Comparison of ENCODE assay signal across 12 cellular contexts in genomic region chr11:47413908-47414684, GRCh38. TPM values are rescaled to one million over a fixed set of nuclear protein-coding genes. Genes with fewer than 3 reads are reported as not detected.
DNase-seq lines count a peak whose midpoint lies in the region; FAIRE-seq and TF ChIP-seq lines count a peak whose summit lies in the region.
"Had no signal": no experiment of that assay in that cellular context is flagged by ENCODE, and none has a peak within 500 bp of the region (broad histone marks: within the 10 kb centered on the region; RNA-seq: fewer than 3 reads in every experiment).

No MANE protein-coding gene starts in this region.

- H3K27ac ChIP-seq in BLaER1 = peak overlapping the region; percentile 48

- peak overlapping the region; percentile 79 for H3K4me3 Mint-ChIP-seq in endothelial cell (ENCODE audit: unreplicated experiment)

- H3K9me3 Mint-ChIP-seq in endothelial cell (ENCODE audit: unreplicated experiment) = no peaks in the 10 kb centered on the region
- H3K9me3 Mint-ChIP-seq: naive B cell had no signal

- H3K27ac Mint-ChIP-seq in endothelial cell (ENCODE audit: unreplicated experiment) = peak overlapping the region; percentile 61

- no peak for TF ChIP-seq CTCF in endothelial cell (IDR thresholded peaks at IDR 0.05; ENCODE audit: unreplicated experiment)

- H3K36me3 Mint-ChIP-seq in endothelial cell (ENCODE audit: low read depth, unreplicated experiment) = peaks cover 12% of the 10 kb centered on the region
- H3K36me3 Mint-ChIP-seq: naive B cell had no signal

- intact Hi-C loops in posterior vena cava (cut with DNase I) = loop anchor here in 1 of 2 donors (5.0 kb wide), 1 partner anchor 42 kb away; no protein-coding TSS in a partner anchor

- no peaks in the 10 kb centered on the region for H3K27me3 ChIP-seq in BLaER1

- FAIRE-seq in RCC 7860 (lab: Jason Lieb, UNC) = no peak

- H3K4me1 Mint-ChIP-seq in endothelial cell (ENCODE audit: unreplicated experiment) = no peaks in the 10 kb centered on the region

- peak overlapping the region; percentile 41 for H3K9ac ChIP-seq in BLaER1

- H4K20me1 ChIP-seq in BLaER1 = peaks cover 36% of the 10 kb centered on the region

- peak; percentile 33 for DNase-seq in RCC 7860 (ENCODE audit: low spot score)
- DNase-seq in endothelial cell (ENCODE audit: low spot score) = no peak
- DNase-seq in posterior vena cava (ENCODE audit: low spot score) = peak; percentile 86
- DNase-seq in NOMO-1 (lab: John Stamatoyannopoulos, UW; ENCODE audit: unreplicated experiment in 2 of 2) = no peak
- no peak for DNase-seq in NCI-H526 (lab: John Stamatoyannopoulos, UW)
- DNase-seq in middle frontal gyrus (ENCODE audit: extremely low spot score, low spot score) = no peak
- no peak for DNase-seq in pons (ENCODE audit: low spot score)
- DNase-seq: Calu3, naive B cell, NCI-H510A had no signal

- H3K4me3 ChIP-seq in BLaER1 = no peak overlapping the region

- H3K4me2 ChIP-seq in BLaER1 = peak overlapping the region; percentile 83

- H3K9me3 ChIP-seq in BLaER1 = no peaks in the 10 kb centered on the region

- peaks cover 64% of the 10 kb centered on the region for H3K36me3 ChIP-seq in BLaER1

- H3K4me1 ChIP-seq in BLaER1 = peaks cover 51% of the 10 kb centered on the region

- H3K27me3 Mint-ChIP-seq in endothelial cell (ENCODE audit: unreplicated experiment) = peaks cover 14% of the 10 kb centered on the region
- H3K27me3 Mint-ChIP-seq: naive B cell had no signal

RNA-seq across cellular contexts. Expression of gene SLC39A13, which starts 5.7 kb away (rescaled TPM):
- total RNA-seq in endothelial cell (ENCODE audit: unreplicated experiment) (40.9 TPM), posterior vena cava (10 to 100 TPM; 96.1 to 98.1 TPM)

RNA-seq across cellular contexts. Expression of gene PSMC3, which starts 12.1 kb away (rescaled TPM):
- total RNA-seq in endothelial cell (ENCODE audit: unreplicated experiment) (127 TPM), posterior vena cava (100 to 1,000 TPM; 104 to 129 TPM)

RNA-seq across cellular contexts. Expression of gene RAPSN, which starts 34.8 kb away (rescaled TPM):
- 0.95 TPM for total RNA-seq in endothelial cell (ENCODE audit: unreplicated experiment)
- under 1 TPM; 0.33 to 0.69 TPM for total RNA-seq in posterior vena cava
- total RNA-seq: glomerular endothelial cell had no signal

RNA-seq across cellular contexts. Expression of gene SPI1, which starts 35.7 kb away (rescaled TPM):
- total RNA-seq in endothelial cell (ENCODE audit: unreplicated experiment) (not detected), posterior vena cava (10 to 100 TPM; 27.7 to 47.0 TPM)
- total RNA-seq: Calu3, glomerular endothelial cell had no signal

Comparison
In these comparisons a context has a peak if more than half of its experiments do, and no peak if none do; other contexts are left out.
1. DNase-seq: peak in RCC 7860 (single experiment) and posterior vena cava (single experiment); none in endothelial cell (single experiment), NOMO-1 (0 of 2), NCI-H526 (0 of 2), middle frontal gyrus (single experiment) and pons (single experiment).